21 cellular contexts compared by ENCODE assay signal in the genomic region with DNA sequence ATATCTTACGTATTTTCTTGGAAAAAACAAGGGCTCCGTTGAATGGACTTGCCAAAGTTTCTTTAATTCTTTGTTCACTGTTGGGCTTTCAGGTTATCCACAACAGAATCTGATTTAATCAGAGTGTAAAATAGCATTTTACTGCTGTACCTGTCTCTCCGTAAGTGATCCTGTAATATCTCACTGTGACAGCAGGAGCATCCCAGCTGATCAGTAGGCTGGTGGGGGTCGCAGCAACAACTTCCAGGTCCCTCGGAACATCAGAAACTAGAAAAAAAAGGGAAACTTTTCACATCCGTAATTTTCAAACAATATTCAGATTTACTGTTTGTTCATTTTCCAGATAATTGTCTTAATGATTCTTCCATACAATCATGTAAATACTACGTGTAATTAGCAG.
"Had no signal": no experiment of that assay in that cellular context is flagged by ENCODE, and none has a peak within 500 bp of the region (broad histone marks: within the 10 kb centered on the region; RNA-seq: fewer than 3 reads in every experiment).

No MANE protein-coding gene starts in this region.

- H3K9me3 ChIP-seq: esophagus squamous epithelium, lower lobe of right lung, prostate gland, right atrium auricular region, sigmoid colon, spleen, testis, tibial artery had no signal

- H3K27ac ChIP-seq: esophagus squamous epithelium, lower lobe of right lung, parathyroid adenoma, prostate gland, right atrium auricular region, sigmoid colon, spleen, testis, tibial artery had no signal

- H3K79me2 ChIP-seq: parathyroid adenoma had no signal

- H3K4me1 ChIP-seq: esophagus squamous epithelium, lower lobe of right lung, parathyroid adenoma, prostate gland, right atrium auricular region, sigmoid colon, spleen, testis, tibial artery had no signal

- DNase-seq: cortex of kidney; effector memory CD8-positive, alpha-beta T cell; erythroblast; esophagus squamous epithelium; foreskin melanocyte; hypothalamus; left ventricle myocardium superior; lower lobe of right lung; natural killer cell; occipital lobe; sigmoid colon; spleen; stimulated activated CD4-positive, alpha-beta T cell treated with anti-CD3 and anti-CD28 coated beads, Interleukin-4, amount 100 ng/mL, for 4 hours; stimulated activated naive CD8-positive, alpha-beta T cell treated with anti-CD3 and anti-CD28 coated beads, Interleukin-15, Interleukin-2, amounts not matched to agents 100 U/mL and 50 U/mL, for 24 hours; substantia nigra; testis; tibial artery had no signal

- H3K27me3 ChIP-seq: esophagus squamous epithelium, right atrium auricular region, sigmoid colon, spleen, testis, tibial artery had no signal

- H3K36me3 ChIP-seq: prostate gland, spleen had no signal

- H3K9ac ChIP-seq: parathyroid adenoma had no signal

- ATAC-seq: effector memory CD8-positive, alpha-beta T cell; left ventricle myocardium superior; lower lobe of right lung; natural killer cell; stimulated activated memory B cell treated with anti-CD40 and anti-IgM and Interleukin-4, amounts not matched to agents 10 μg/mL and 1 μg/mL and 100 μg/mL, for 72 hours; stimulated activated naive CD8-positive, alpha-beta T cell treated with anti-CD3 and anti-CD28 coated beads, Interleukin-15, Interleukin-2, amounts not matched to agents 100 U/mL and 50 U/mL, for 24 hours had no signal

- H2AFZ ChIP-seq: parathyroid adenoma had no signal

- H3K4me3 ChIP-seq: esophagus squamous epithelium, lower lobe of right lung, prostate gland, right atrium auricular region, sigmoid colon, spleen, testis, tibial artery had no signal
